1 cellular context compared by ENCODE assay signal in the genomic region with DNA sequence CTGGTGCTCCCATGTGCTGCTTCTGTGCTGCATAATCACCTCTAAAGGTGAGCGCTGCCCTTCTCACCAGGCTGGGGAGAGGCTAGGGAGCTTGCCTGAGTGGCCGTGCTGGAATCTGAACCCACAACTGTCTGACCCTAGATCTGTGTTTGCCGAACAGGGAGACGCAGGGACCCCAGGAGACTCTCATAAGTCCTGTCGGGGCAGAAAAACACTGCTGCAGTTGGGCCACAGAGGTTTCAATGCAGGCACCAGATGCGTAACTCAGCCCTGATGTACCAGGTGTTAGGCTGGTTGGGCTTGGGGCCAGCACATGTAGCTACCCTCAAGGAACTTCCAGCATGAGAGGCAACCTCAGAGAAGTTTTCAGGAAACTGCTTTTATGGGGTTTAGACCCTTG.
TF ChIP-seq lines count a peak whose summit lies in the region.

No MANE protein-coding gene starts in this region.

TF ChIP-seq in H1, 55 proteins besides CTCF, POLR2A, EP300 and RAD21:
- TF ChIP-seq RXRA (IDR thresholded peaks at IDR 0.05; ENCODE audit: insufficient read depth, low read depth, low read length) (no peak), CHD2 (IDR thresholded peaks at IDR 0.05; ENCODE audit: low read length) (no peak), TAF7 (optimal IDR thresholded peaks at IDR 0.05; ENCODE audit: borderline replicate concordance, low read depth, low read length) (no peak), SAP30 (IDR thresholded peaks at IDR 0.05; ENCODE audit: insufficient read depth, insufficient replicate concordance, low read length) (no peak)
- TF ChIP-seq, protein P1, sequence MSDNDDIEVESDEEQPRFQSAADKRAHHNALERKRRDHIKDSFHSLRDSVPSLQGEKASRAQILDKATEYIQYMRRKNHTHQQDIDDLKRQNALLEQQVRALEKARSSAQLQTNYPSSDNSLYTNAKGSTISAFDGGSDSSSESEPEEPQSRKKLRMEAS (IDR thresholded peaks at IDR 0.05): peak; percentile 11; the same call in 1 of the 2 replicates
